ENCODE assay signal across 20 cellular contexts in the genomic region with DNA sequence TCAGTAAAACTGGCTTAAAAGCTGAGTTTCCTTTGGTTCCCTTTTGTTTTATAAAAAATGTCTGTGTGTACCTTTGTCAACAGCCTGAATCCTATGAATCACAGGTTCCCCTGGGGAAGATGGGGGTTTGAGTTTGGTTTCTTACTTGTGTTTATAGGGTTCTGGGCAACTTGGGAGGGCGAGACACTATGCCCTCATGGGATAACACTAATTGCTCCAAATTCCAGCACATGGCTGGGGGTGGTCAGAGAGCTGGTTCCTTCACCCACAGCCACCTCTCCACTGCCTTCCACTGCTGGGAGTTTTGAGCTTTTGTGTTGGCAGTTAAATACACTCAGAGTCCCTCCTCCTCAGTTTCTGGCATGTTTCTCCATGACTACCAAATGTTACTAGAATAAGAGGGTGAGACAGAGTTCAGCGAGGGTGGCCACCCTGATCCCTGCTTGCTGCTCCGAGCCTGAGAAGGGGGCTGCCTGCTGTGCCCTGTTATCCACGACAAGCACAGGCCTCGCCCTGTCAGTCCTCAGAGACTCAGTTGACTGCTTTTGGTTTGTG.
"Had no signal": no experiment of that assay in that cellular context is flagged by ENCODE, and none has a peak within 500 bp of the region (broad histone marks: within the 10 kb centered on the region; RNA-seq: fewer than 3 reads in every experiment).

No MANE protein-coding gene starts in this region.

- H3K4me1 Mint-ChIP-seq: activated naive CD4-positive, alpha-beta T cell treated with anti-CD3 and anti-CD28 coated beads, Interleukin-2, amount 50 U/mL, for 24 hours had no signal

- H3K9me3 ChIP-seq: neutrophil, right lobe of liver, suprapubic skin, upper lobe of left lung had no signal

- H3K36me3 ChIP-seq: neutrophil had no signal

- H3K27ac ChIP-seq: epithelial cell of prostate, neutrophil, right lobe of liver, suprapubic skin, upper lobe of left lung had no signal

- H3K4me1 ChIP-seq: right lobe of liver, suprapubic skin had no signal

- H3K4me3 Mint-ChIP-seq: activated naive CD4-positive, alpha-beta T cell treated with anti-CD3 and anti-CD28 coated beads, Interleukin-2, amount 50 U/mL, for 24 hours; brain; dendritic cell treated with granulocyte-macrophage colony-stimulating factor and Interleukin-4, amounts not matched to agents 40 ng/mL and 50 ng/mL, for 4 days; effector memory CD8-positive, alpha-beta T cell; naive B cell had no signal

- DNase-seq: activated CD4-positive, alpha-beta T cell treated with anti-CD3 and anti-CD28 coated beads for 48 hours; activated effector memory CD4-positive, alpha-beta T cell treated with Interleukin-2 at 50 U/mL for 16 hours; activated T-cell treated with anti-CD3 and anti-CD28 coated beads for 4 hours; amniotic stem cell; effector memory CD8-positive, alpha-beta T cell; kidney glomerular epithelial cell; midbrain; naive B cell; right lobe of liver; stimulated activated CD4-positive, alpha-beta T cell treated with anti-CD3 and anti-CD28 coated beads, Interleukin-2, amount 100 ng/mL, for 24 hours; stimulated activated naive CD4-positive, alpha-beta T cell treated with Interleukin-2 at 50 U/mL for 16 hours; SW 1271; T-helper 9 cell; upper lobe of left lung had no signal

- ATAC-seq: effector memory CD8-positive, alpha-beta T cell; right lobe of liver had no signal

- H3K9me3 Mint-ChIP-seq: activated naive CD4-positive, alpha-beta T cell treated with anti-CD3 and anti-CD28 coated beads, Interleukin-2, amount 50 U/mL, for 24 hours; dendritic cell treated with granulocyte-macrophage colony-stimulating factor and Interleukin-4, amounts not matched to agents 40 ng/mL and 50 ng/mL, for 4 days; effector memory CD8-positive, alpha-beta T cell; naive B cell had no signal

- H3K27me3 ChIP-seq: right lobe of liver, suprapubic skin, upper lobe of left lung had no signal

- H3K27ac Mint-ChIP-seq: activated naive CD4-positive, alpha-beta T cell treated with anti-CD3 and anti-CD28 coated beads, Interleukin-2, amount 50 U/mL, for 24 hours; brain; dendritic cell treated with granulocyte-macrophage colony-stimulating factor and Interleukin-4, amounts not matched to agents 40 ng/mL and 50 ng/mL, for 4 days; effector memory CD8-positive, alpha-beta T cell; naive B cell had no signal

- H3K36me3 Mint-ChIP-seq: activated naive CD4-positive, alpha-beta T cell treated with anti-CD3 and anti-CD28 coated beads, Interleukin-2, amount 50 U/mL, for 24 hours; brain had no signal

- H3K4me3 ChIP-seq: right lobe of liver, suprapubic skin, upper lobe of left lung had no signal
